Comparison of ENCODE assay signal across 15 cellular contexts in the genomic region with DNA sequence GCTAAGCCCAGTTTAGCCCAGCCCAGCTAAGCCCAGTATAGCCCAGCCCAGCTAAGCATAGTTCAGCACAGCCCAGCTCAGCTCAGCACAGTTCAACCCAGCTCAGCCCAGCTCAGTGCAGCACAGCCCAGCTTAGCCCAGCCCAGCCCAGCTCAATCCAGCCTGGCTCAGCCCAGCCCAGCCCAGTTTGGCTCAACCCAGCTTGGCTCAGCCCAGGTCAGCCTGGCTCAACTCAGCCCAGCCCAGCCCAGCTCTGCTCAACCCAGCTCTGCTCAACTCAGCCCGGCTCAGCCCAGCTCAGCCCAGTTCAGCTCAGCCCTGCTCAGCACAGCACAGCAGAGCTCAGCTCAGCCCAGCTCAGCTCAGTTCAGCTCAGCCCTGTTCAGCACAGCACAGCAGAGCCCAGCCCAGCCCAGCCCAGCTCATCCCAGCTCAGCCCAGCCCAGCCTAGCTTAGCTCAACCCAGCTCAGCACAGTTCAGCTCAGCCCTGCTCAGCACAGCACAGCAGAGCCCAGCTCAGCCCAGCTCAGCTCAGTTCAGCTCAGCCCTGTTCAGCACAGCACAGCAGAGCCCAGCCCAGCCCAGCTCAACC.
DNase-seq lines count a peak whose midpoint lies in the region; ATAC-seq and TF ChIP-seq lines count a peak whose summit lies in the region.
"Had no signal": no experiment of that assay in that cellular context is flagged by ENCODE, and none has a peak within 500 bp of the region (broad histone marks: within the 10 kb centered on the region; RNA-seq: fewer than 3 reads in every experiment).

No MANE protein-coding gene starts in this region.

- H3K36me3 ChIP-seq in transverse colon = no peaks in the 10 kb centered on the region
- H3K36me3 ChIP-seq in thyroid gland = no peaks in the 10 kb centered on the region

- no peak for ATAC-seq in GM21737 (IDR thresholded peaks at IDR 0.05; ENCODE audit: unreplicated experiment)

- H3K4me1 ChIP-seq in transverse colon (no peaks in the 10 kb centered on the region), thyroid gland (no peaks in the 10 kb centered on the region)

- intact Hi-C loops in transverse colon (cut with DNase I; ENCODE audit: low total_unique reads) = no loop called here
- intact Hi-C loops in thyroid gland (cut with DNase I) = no loop called here

- TF ChIP-seq CTCF in transverse colon (IDR thresholded peaks at IDR 0.05) (no peak), thyroid gland (IDR thresholded peaks at IDR 0.05) (no peak)

- H3K27ac ChIP-seq in transverse colon (no peak overlapping the region), thyroid gland (no peak overlapping the region)
- H3K27ac ChIP-seq: PC-9 had no signal

- in situ Hi-C loops in transverse colon (cut with MboI; ENCODE audit: low pct_ligation_motif_present in 1 of 4, low pct_unique_long_range_greater_than_20kb in 1 of 4, low sequenced_read_pairs in 3 of 4) = no loop called here

- peak; percentile 2 for DNase-seq in activated naive CD4-positive, alpha-beta T cell treated with anti-CD3 and anti-CD28 coated beads, Interleukin-2, amount 50 U/mL, for 16 hours
- DNase-seq in activated naive CD4-positive, alpha-beta T cell (lab: John Stamatoyannopoulos, UW) = no peak
- DNase-seq in T-helper 2 cell (peak in 3 of 5 experiments; percentile 11 to 71 (median 24)), islet precursor cell (peak; percentile 36), transverse colon (peak; percentile 5), NCI-H2081 treated with DMSO at 0.1 percent for 48 hours (lab: John Stamatoyannopoulos, UW) (no peak), thyroid gland (no peak)
- DNase-seq: dermis blood vessel endothelial cell; KG1; NCI-H2029 treated with DMSO at 0.1 percent for 48 hours; PC-9; stimulated activated CD4-positive, alpha-beta T cell treated with anti-CD3 and anti-CD28 coated beads, Interleukin-4, amount 100 ng/mL, for 24 hours; substantia nigra had no signal

- WGBS in transverse colon (ENCODE audit: low coverage in 1 of 2), 2 donors = 50% methylated on average over 1 of the region's 1 CpG; no CpG with 5 or more reads in 1 of the 2 donors
- 0% methylated on average over 1 of the region's 1 CpG; no CpG with 5 or more reads in 1 of the 2 donors for WGBS in thyroid gland, 2 donors

- TF ChIP-seq POLR2A in transverse colon (IDR thresholded peaks at IDR 0.05) = no peak
- TF ChIP-seq POLR2A in thyroid gland (IDR thresholded peaks at IDR 0.05) = no peak

- H3K27me3 ChIP-seq in transverse colon (no peaks in the 10 kb centered on the region), thyroid gland (no peaks in the 10 kb centered on the region)

- no peaks in the 10 kb centered on the region for H3K9me3 ChIP-seq in transverse colon
- no peaks in the 10 kb centered on the region for H3K9me3 ChIP-seq in thyroid gland

- TF ChIP-seq EP300 in transverse colon (IDR thresholded peaks at IDR 0.05; ENCODE audit: low read depth) = no peak

- H3K4me3 ChIP-seq in transverse colon (no peak overlapping the region), thyroid gland (replicated peaks in 1 of 3) (no peak overlapping the region)
- H3K4me3 ChIP-seq: lung, PC-9 had no signal

Comparison
In these comparisons a context has a peak if more than half of its experiments do, and no peak if none do; other contexts are left out.
1. DNase-seq: peak in activated naive CD4-positive, alpha-beta T cell treated with anti-CD3 and anti-CD28 coated beads, Interleukin-2, amount 50 U/mL, for 16 hours (single experiment), T-helper 2 cell (3 of 5), islet precursor cell (single experiment) and transverse colon (single experiment); none in activated naive CD4-positive, alpha-beta T cell (0 of 4), NCI-H2081 treated with DMSO at 0.1 percent for 48 hours (single experiment) and thyroid gland (0 of 2).